Comparison of ENCODE assay signal across 34 cellular contexts in genomic region chr10:50634479-50634878, GRCh38.
"Had no signal": no experiment of that assay in that cellular context is flagged by ENCODE, and none has a peak within 500 bp of the region (broad histone marks: within the 10 kb centered on the region; RNA-seq: fewer than 3 reads in every experiment).

No MANE protein-coding gene starts in this region.

- H3K9me3 Mint-ChIP-seq: activated B cell treated with CpG ODN at 0.5 μM for 24 hours; activated CD4-positive, alpha-beta memory T cell treated with anti-CD3 and anti-CD28 coated beads for 36 hours; activated CD4-positive, alpha-beta T cell treated with anti-CD3 and anti-CD28 coated beads, Interleukin-2, amount 10 ng/mL, durations not matched to agents 24 days and 14 days; activated CD8-positive, alpha-beta T cell treated with anti-CD3 and anti-CD28 coated beads for 36 hours; activated naive CD4-positive, alpha-beta T cell treated with anti-CD3 and anti-CD28 coated beads for 36 hours; activated naive CD4-positive, alpha-beta T cell treated with anti-CD3 and anti-CD28 coated beads, Interleukin-2, amount 50 U/mL, for 72 hours; activated naive CD8-positive, alpha-beta T cell treated with anti-CD3 and anti-CD28 coated beads for 36 hours; activated T-cell treated with anti-CD3 and anti-CD28 coated beads, Interleukin-2, amount 50 U/mL, for 24 hours; activated T-cell treated with anti-CD3 and anti-CD28 coated beads, Interleukin-2, amount 50 U/mL, for 72 hours; activated T-helper 1 cell treated with anti-CD3 and anti-CD28 coated beads, Interleukin-12 subunit alpha, Interleukin-12 subunit beta, Interleukin-2, Interleukin-4 antibody, amounts not matched to agents 30 ng/mL and 10 ng/mL and 1 ng/mL, durations not matched to agents 14 hours and 24 hours and 36 hours; activated T-helper 17 cell treated with anti-CD3 and anti-CD28 coated beads, Interleukin-2, amount 50 U/mL, for 72 hours; T-helper 1 cell treated with Interleukin-12 subunit alpha and Interleukin-12 subunit beta and Interleukin-4 antibody, amounts not matched to agents 30 μg/mL and 1 μg/mL, for 36 hours; T-helper 2 cell treated with Interferon-gamma antibody and Interleukin-4, amounts not matched to agents 5 μg/mL and 100 μg/mL, for 36 hours had no signal

- H3K4me3 Mint-ChIP-seq: activated B cell treated with CpG ODN at 0.5 μM for 24 hours; activated CD4-positive, alpha-beta memory T cell treated with anti-CD3 and anti-CD28 coated beads for 36 hours; activated CD8-positive, alpha-beta T cell treated with anti-CD3 and anti-CD28 coated beads for 36 hours; activated naive CD4-positive, alpha-beta T cell treated with anti-CD3 and anti-CD28 coated beads for 36 hours; activated naive CD8-positive, alpha-beta T cell treated with anti-CD3 and anti-CD28 coated beads for 36 hours; activated T-cell treated with anti-CD3 and anti-CD28 coated beads, Interleukin-2, amount 50 U/mL, for 24 hours; activated T-cell treated with anti-CD3 and anti-CD28 coated beads, Interleukin-2, amount 50 U/mL, for 72 hours; activated T-helper 1 cell treated with anti-CD3 and anti-CD28 coated beads, Interleukin-12 subunit alpha, Interleukin-12 subunit beta, Interleukin-2, Interleukin-4 antibody, amounts not matched to agents 30 ng/mL and 10 ng/mL and 1 ng/mL, durations not matched to agents 14 hours and 24 hours and 36 hours; T-helper 1 cell treated with Interleukin-12 subunit alpha and Interleukin-12 subunit beta and Interleukin-4 antibody, amounts not matched to agents 30 μg/mL and 1 μg/mL, for 36 hours; T-helper 2 cell treated with Interferon-gamma antibody and Interleukin-4, amounts not matched to agents 5 μg/mL and 100 μg/mL, for 36 hours had no signal

- FAIRE-seq: astrocyte, colon, TTC549 had no signal

- H3K9me3 ChIP-seq: adrenal gland, body of pancreas, breast epithelium had no signal

- H3K27ac Mint-ChIP-seq: activated B cell treated with CpG ODN at 0.5 μM for 24 hours; activated CD4-positive, alpha-beta memory T cell treated with anti-CD3 and anti-CD28 coated beads for 36 hours; activated CD4-positive, alpha-beta T cell treated with anti-CD3 and anti-CD28 coated beads, Interleukin-2, amount 10 ng/mL, durations not matched to agents 24 days and 14 days; activated CD8-positive, alpha-beta T cell treated with anti-CD3 and anti-CD28 coated beads for 36 hours; activated naive CD4-positive, alpha-beta T cell treated with anti-CD3 and anti-CD28 coated beads for 36 hours; activated naive CD4-positive, alpha-beta T cell treated with anti-CD3 and anti-CD28 coated beads, Interleukin-2, amount 50 U/mL, for 72 hours; activated naive CD8-positive, alpha-beta T cell treated with anti-CD3 and anti-CD28 coated beads for 36 hours; activated T-cell treated with anti-CD3 and anti-CD28 coated beads, Interleukin-2, amount 50 U/mL, for 24 hours; activated T-cell treated with anti-CD3 and anti-CD28 coated beads, Interleukin-2, amount 50 U/mL, for 72 hours; activated T-helper 1 cell treated with anti-CD3 and anti-CD28 coated beads, Interleukin-12 subunit alpha, Interleukin-12 subunit beta, Interleukin-2, Interleukin-4 antibody, amounts not matched to agents 30 ng/mL and 10 ng/mL and 1 ng/mL, durations not matched to agents 14 hours and 24 hours and 36 hours; T-helper 1 cell treated with Interleukin-12 subunit alpha and Interleukin-12 subunit beta and Interleukin-4 antibody, amounts not matched to agents 30 μg/mL and 1 μg/mL, for 36 hours; T-helper 2 cell treated with Interferon-gamma antibody and Interleukin-4, amounts not matched to agents 5 μg/mL and 100 μg/mL, for 36 hours had no signal

- H3K27me3 Mint-ChIP-seq: activated B cell treated with CpG ODN at 0.5 μM for 24 hours; activated naive CD8-positive, alpha-beta T cell treated with anti-CD3 and anti-CD28 coated beads for 36 hours had no signal

- H3K27ac ChIP-seq: adrenal gland, body of pancreas, brain microvascular endothelial cell, breast epithelium, coronary artery, VCaP had no signal

- H3K36me3 Mint-ChIP-seq: activated CD4-positive, alpha-beta memory T cell treated with anti-CD3 and anti-CD28 coated beads for 36 hours; activated naive CD8-positive, alpha-beta T cell treated with anti-CD3 and anti-CD28 coated beads for 36 hours had no signal

- ATAC-seq: activated CD8-positive, alpha-beta T cell treated with anti-CD3 and anti-CD28 coated beads for 36 hours; activated naive CD4-positive, alpha-beta T cell treated with anti-CD3 and anti-CD28 coated beads, Interleukin-2, amount 50 U/mL, for 72 hours; activated T-cell treated with anti-CD3 and anti-CD28 coated beads, Interleukin-2, amount 50 U/mL, for 72 hours; activated T-helper 17 cell treated with anti-CD3 and anti-CD28 coated beads, Interleukin-2, amount 50 U/mL, for 72 hours; body of pancreas had no signal

- H3K4me3 ChIP-seq: adrenal gland, body of pancreas, breast epithelium, coronary artery had no signal

- H3K27me3 ChIP-seq: adrenal gland, body of pancreas, brain microvascular endothelial cell, breast epithelium had no signal

- H3K36me3 ChIP-seq: brain microvascular endothelial cell, breast epithelium had no signal

- DNase-seq: activated B cell treated with CpG ODN at 0.5 μM for 24 hours; activated CD4-positive, alpha-beta memory T cell treated with anti-CD3 and anti-CD28 coated beads for 36 hours; activated CD4-positive, alpha-beta T cell treated with anti-CD3 and anti-CD28 coated beads for 4 hours; activated CD4-positive, alpha-beta T cell treated with anti-CD3 and anti-CD28 coated beads, Interleukin-2, amount 10 ng/mL, durations not matched to agents 24 days and 14 days; activated CD4-positive, CD25-positive, alpha-beta regulatory T cell treated with anti-CD3 and anti-CD28 coated beads, Interleukin-2, amount 50 U/mL, for 72 hours; activated CD8-positive, alpha-beta memory T cell treated with anti-CD3 and anti-CD28 coated beads, Interleukin-2, amount 50 U/mL, for 48 hours; activated CD8-positive, alpha-beta T cell treated with anti-CD3 and anti-CD28 coated beads for 36 hours; activated effector memory CD4-positive, alpha-beta T cell treated with anti-CD3 and anti-CD28 coated beads, Interleukin-2, amount 50 U/mL, for 16 hours; activated gamma-delta T cell treated with Interleukin-2 at 50 U/mL for 16 hours; activated naive CD4-positive, alpha-beta T cell; activated naive CD4-positive, alpha-beta T cell treated with anti-CD3 and anti-CD28 coated beads for 36 hours; activated naive CD4-positive, alpha-beta T cell treated with anti-CD3 and anti-CD28 coated beads, Interleukin-2, amount 50 U/mL, for 16 hours; activated naive CD8-positive, alpha-beta T cell treated with anti-CD3 and anti-CD28 coated beads for 36 hours; activated T-cell treated with anti-CD3 and anti-CD28 coated beads, Interleukin-2, amount 50 U/mL, for 24 hours; activated T-cell treated with anti-CD3 and anti-CD28 coated beads, Interleukin-2, amount 50 U/mL, for 72 hours; adrenal gland; amniotic stem cell; aorta; body of pancreas; central memory CD4-positive, alpha-beta T cell; T-helper 2 cell; T-helper 9 cell had no signal

- H3K4me1 ChIP-seq: adrenal gland, body of pancreas, breast epithelium had no signal
